ENCODE assay signal across 15 cellular contexts in genomic region chr19:29815231-29815630, GRCh38. TPM values are rescaled to one million over a fixed set of nuclear protein-coding genes. Genes with fewer than 3 reads are reported as not detected.
DNase-seq lines count a peak whose midpoint lies in the region; ATAC-seq and TF ChIP-seq lines count a peak whose summit lies in the region.
"Had no signal": no experiment of that assay in that cellular context is flagged by ENCODE, and none has a peak within 500 bp of the region (broad histone marks: within the 10 kb centered on the region; RNA-seq: fewer than 3 reads in every experiment).

No MANE protein-coding gene starts in this region.

- no peak overlapping the region for H3K27ac ChIP-seq in dorsolateral prefrontal cortex
- no peak overlapping the region for H3K27ac ChIP-seq in caudate nucleus (ENCODE audit: low read depth, low read length)
- H3K27ac ChIP-seq: neutrophil, uterus had no signal

- peaks cover 37% of the 10 kb centered on the region for H3K36me3 Mint-ChIP-seq in activated T-helper 1 cell treated with anti-CD3 and anti-CD28 coated beads, Interleukin-12 subunit alpha, Interleukin-12 subunit beta, Interleukin-2, Interleukin-4 antibody, amounts not matched to agents 30 ng/mL and 10 ng/mL and 1 ng/mL, durations not matched to agents 14 hours and 24 hours and 36 hours (ENCODE audit: low read depth)

- POLR2A ChIA-PET in GM10248 (lab: Yijun Ruan, JAX) = interaction anchor here (0.7 kb wide), 1 partner anchor 33 kb away, joined by 3 read pairs; no protein-coding TSS in a partner anchor

- H3K27me3 Mint-ChIP-seq in activated T-helper 1 cell treated with anti-CD3 and anti-CD28 coated beads, Interleukin-12 subunit alpha, Interleukin-12 subunit beta, Interleukin-2, Interleukin-4 antibody, amounts not matched to agents 30 ng/mL and 10 ng/mL and 1 ng/mL, durations not matched to agents 14 hours and 24 hours and 36 hours (ENCODE audit: insufficient read depth) = no peaks in the 10 kb centered on the region
- H3K27me3 Mint-ChIP-seq: activated T-cell treated with anti-CD3 and anti-CD28 coated beads, Interleukin-2, amount 50 U/mL, for 24 hours; effector memory CD8-positive, alpha-beta T cell had no signal

- DNase-seq in GM10248 (ENCODE audit: extremely low spot score) (no peak), GM19240 (ENCODE audit: insufficient read length, low spot score) (peak; percentile 50), putamen (ENCODE audit: low spot score) (no peak), dorsolateral prefrontal cortex (no peak), caudate nucleus (lab: John Stamatoyannopoulos, UW) (no peak)
- DNase-seq in activated T-helper 1 cell treated with anti-CD3 and anti-CD28 coated beads, Interleukin-12 subunit alpha, Interleukin-12 subunit beta, Interleukin-2, Interleukin-4 antibody, amounts not matched to agents 30 ng/mL and 10 ng/mL and 1 ng/mL, durations not matched to agents 14 hours and 24 hours and 36 hours (ENCODE audit: low spot score) = no peak
- DNase-seq: activated T-cell treated with anti-CD3 and anti-CD28 coated beads, Interleukin-2, amount 50 U/mL, for 24 hours; effector memory CD8-positive, alpha-beta T cell; NCI-H146; SHP77 treated with DMSO at 0.1 percent for 48 hours; uterus had no signal

- H3K4me3 Mint-ChIP-seq in activated T-helper 1 cell treated with anti-CD3 and anti-CD28 coated beads, Interleukin-12 subunit alpha, Interleukin-12 subunit beta, Interleukin-2, Interleukin-4 antibody, amounts not matched to agents 30 ng/mL and 10 ng/mL and 1 ng/mL, durations not matched to agents 14 hours and 24 hours and 36 hours = no peak overlapping the region
- H3K4me3 Mint-ChIP-seq: activated T-cell treated with anti-CD3 and anti-CD28 coated beads, Interleukin-2, amount 50 U/mL, for 24 hours; effector memory CD8-positive, alpha-beta T cell; WTC11 had no signal

- ATAC-seq in HG03097 (IDR thresholded peaks at IDR 0.05; ENCODE audit: low FRiP score, unreplicated experiment) (peak; percentile 48), GM21529 (IDR thresholded peaks at IDR 0.05; ENCODE audit: unreplicated experiment) (no peak)
- ATAC-seq: effector memory CD8-positive, alpha-beta T cell; WTC11 had no signal

- CTCF ChIA-PET in GM10248 (lab: Yijun Ruan, JAX) = interaction anchor here (1.2 to 1.5 kb wide), 2 partner anchors 9 to 16 kb away, joined by 3 to 4 read pairs; no protein-coding TSS in a partner anchor

- intact Hi-C loops in activated T-helper 1 cell treated with anti-CD3 and anti-CD28 coated beads, Interleukin-12 subunit alpha, Interleukin-12 subunit beta, Interleukin-2, Interleukin-4 antibody, amounts not matched to agents 30 ng/mL and 10 ng/mL and 1 ng/mL, durations not matched to agents 14 hours and 24 hours and 36 hours (cut with micrococcal nuclease) = no loop called here
- intact Hi-C loops in dorsolateral prefrontal cortex (cut with DNase I) = no loop called here

- peak; percentile 22 for TF ChIP-seq CTCF in GM10248 (IDR thresholded peaks at IDR 0.05; ENCODE audit: control extremely low read depth, extremely low read depth, low read depth, missing control alignments)
- no peak for TF ChIP-seq CTCF in dorsolateral prefrontal cortex (IDR thresholded peaks at IDR 0.05 in 54 of 56, conservative IDR thresholded peaks at IDR 0.05 in 2 of 56; ENCODE audit: low read depth in 1 of 56, partially characterized antibody in 56 of 56)

- H3K27ac Mint-ChIP-seq in activated T-helper 1 cell treated with anti-CD3 and anti-CD28 coated beads, Interleukin-12 subunit alpha, Interleukin-12 subunit beta, Interleukin-2, Interleukin-4 antibody, amounts not matched to agents 30 ng/mL and 10 ng/mL and 1 ng/mL, durations not matched to agents 14 hours and 24 hours and 36 hours = peak overlapping the region; percentile 40
- H3K27ac Mint-ChIP-seq: activated T-cell treated with anti-CD3 and anti-CD28 coated beads, Interleukin-2, amount 50 U/mL, for 24 hours; effector memory CD8-positive, alpha-beta T cell; WTC11 had no signal

- H3K4me3 ChIP-seq in dorsolateral prefrontal cortex = no peak overlapping the region
- H3K4me3 ChIP-seq: uterus had no signal

- no peaks in the 10 kb centered on the region for H3K9me3 Mint-ChIP-seq in activated T-helper 1 cell treated with anti-CD3 and anti-CD28 coated beads, Interleukin-12 subunit alpha, Interleukin-12 subunit beta, Interleukin-2, Interleukin-4 antibody, amounts not matched to agents 30 ng/mL and 10 ng/mL and 1 ng/mL, durations not matched to agents 14 hours and 24 hours and 36 hours
- H3K9me3 Mint-ChIP-seq: activated T-cell treated with anti-CD3 and anti-CD28 coated beads, Interleukin-2, amount 50 U/mL, for 24 hours; effector memory CD8-positive, alpha-beta T cell; WTC11 had no signal

- H3K27me3 ChIP-seq in dorsolateral prefrontal cortex = no peaks in the 10 kb centered on the region
- H3K27me3 ChIP-seq: uterus had no signal

- H3K4me1 Mint-ChIP-seq in activated T-helper 1 cell treated with anti-CD3 and anti-CD28 coated beads, Interleukin-12 subunit alpha, Interleukin-12 subunit beta, Interleukin-2, Interleukin-4 antibody, amounts not matched to agents 30 ng/mL and 10 ng/mL and 1 ng/mL, durations not matched to agents 14 hours and 24 hours and 36 hours (ENCODE audit: low read depth) = peaks cover 50% of the 10 kb centered on the region

RNA-seq across cellular contexts. Expression of gene CCNE1, which starts 3.4 kb away (rescaled TPM):
- 55.1 and 58.4 TPM in 2 replicates for total RNA-seq in activated T-helper 1 cell treated with anti-CD3 and anti-CD28 coated beads, Interleukin-12 subunit alpha, Interleukin-12 subunit beta, Interleukin-2, Interleukin-4 antibody, amounts not matched to agents 30 ng/mL and 10 ng/mL and 1 ng/mL, durations not matched to agents 14 hours and 24 hours and 36 hours
- total RNA-seq in dorsolateral prefrontal cortex = 10 to 100 TPM in 1 of 120 experiments, 1 to 10 TPM in 119; 2.3 to 10.5 (median 5.5) TPM
